ENCODE assay signal across 2 cellular contexts in the genomic region with DNA sequence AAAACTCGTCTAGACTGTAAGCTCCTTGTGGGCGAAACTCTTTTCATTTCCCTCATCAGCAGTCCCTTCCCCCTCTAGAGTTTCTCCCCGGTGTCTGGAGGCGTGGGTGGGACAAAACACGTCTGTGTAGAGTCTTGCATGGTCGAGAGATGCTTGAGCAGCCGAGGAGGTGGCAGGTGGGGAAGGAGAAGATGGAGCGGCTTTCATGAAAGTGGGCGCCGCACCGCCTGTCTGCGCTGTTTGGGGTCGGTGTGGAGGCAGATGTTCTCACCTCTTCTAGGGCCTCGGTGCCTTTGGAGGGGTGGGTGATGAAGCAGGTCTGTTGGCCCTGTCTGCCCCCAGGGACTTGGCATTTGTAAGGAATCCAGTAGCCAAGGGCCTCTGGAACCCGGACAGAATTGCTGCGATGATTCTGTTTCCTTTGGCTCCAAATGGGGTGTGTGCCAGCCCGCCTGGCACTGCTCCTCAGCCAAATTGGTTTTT.
TF ChIP-seq lines count a peak whose summit lies in the region.

No MANE protein-coding gene starts in this region.

TF ChIP-seq in SK-N-SH, 30 proteins besides CTCF, POLR2A, EP300 and RAD21 (continued from another document):
- TF ChIP-seq, protein P1, sequence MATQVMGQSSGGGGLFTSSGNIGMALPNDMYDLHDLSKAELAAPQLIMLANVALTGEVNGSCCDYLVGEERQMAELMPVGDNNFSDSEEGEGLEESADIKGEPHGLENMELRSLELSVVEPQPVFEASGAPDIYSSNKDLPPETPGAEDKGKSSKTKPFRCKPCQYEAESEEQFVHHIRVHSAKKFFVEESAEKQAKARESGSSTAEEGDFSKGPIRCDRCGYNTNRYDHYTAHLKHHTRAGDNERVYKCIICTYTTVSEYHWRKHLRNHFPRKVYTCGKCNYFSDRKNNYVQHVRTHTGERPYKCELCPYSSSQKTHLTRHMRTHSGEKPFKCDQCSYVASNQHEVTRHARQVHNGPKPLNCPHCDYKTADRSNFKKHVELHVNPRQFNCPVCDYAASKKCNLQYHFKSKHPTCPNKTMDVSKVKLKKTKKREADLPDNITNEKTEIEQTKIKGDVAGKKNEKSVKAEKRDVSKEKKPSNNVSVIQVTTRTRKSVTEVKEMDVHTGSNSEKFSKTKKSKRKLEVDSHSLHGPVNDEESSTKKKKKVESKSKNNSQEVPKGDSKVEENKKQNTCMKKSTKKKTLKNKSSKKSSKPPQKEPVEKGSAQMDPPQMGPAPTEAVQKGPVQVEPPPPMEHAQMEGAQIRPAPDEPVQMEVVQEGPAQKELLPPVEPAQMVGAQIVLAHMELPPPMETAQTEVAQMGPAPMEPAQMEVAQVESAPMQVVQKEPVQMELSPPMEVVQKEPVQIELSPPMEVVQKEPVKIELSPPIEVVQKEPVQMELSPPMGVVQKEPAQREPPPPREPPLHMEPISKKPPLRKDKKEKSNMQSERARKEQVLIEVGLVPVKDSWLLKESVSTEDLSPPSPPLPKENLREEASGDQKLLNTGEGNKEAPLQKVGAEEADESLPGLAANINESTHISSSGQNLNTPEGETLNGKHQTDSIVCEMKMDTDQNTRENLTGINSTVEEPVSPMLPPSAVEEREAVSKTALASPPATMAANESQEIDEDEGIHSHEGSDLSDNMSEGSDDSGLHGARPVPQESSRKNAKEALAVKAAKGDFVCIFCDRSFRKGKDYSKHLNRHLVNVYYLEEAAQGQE (IDR thresholded peaks at IDR 0.05; ENCODE audit: low read depth, low read length), result no peak
- TF ChIP-seq USF2 (IDR thresholded peaks at IDR 0.05; ENCODE audit: borderline replicate concordance, low read depth, low read length) (no peak), FOXM1 (IDR thresholded peaks at IDR 0.05; ENCODE audit: low read depth) (no peak), PBX3 (IDR thresholded peaks at IDR 0.05) (no peak), IRF3 (IDR thresholded peaks at IDR 0.05; ENCODE audit: low read depth, low read length) (no peak), CHD2 (IDR thresholded peaks at IDR 0.05; ENCODE audit: low read length, partially characterized antibody) (no peak), SMC3 (IDR thresholded peaks at IDR 0.05; ENCODE audit: low read depth, low read length) (no peak), GATA2 (CRISPR knock-in tag; IDR thresholded peaks at IDR 0.05) (no peak), FOSL2 (IDR thresholded peaks at IDR 0.05; ENCODE audit: borderline replicate concordance, low read depth) (no peak), NRF1 (IDR thresholded peaks at IDR 0.05; ENCODE audit: low read depth, low read length) (no peak), TEAD4 (IDR thresholded peaks at IDR 0.05; ENCODE audit: borderline replicate concordance, insufficient read depth) (no peak), MAX (IDR thresholded peaks at IDR 0.05; ENCODE audit: low read depth) (no peak), MXI1 (IDR thresholded peaks at IDR 0.05; ENCODE audit: low read depth, low read length) (no peak), EZH2phosphoT487 (IDR thresholded peaks at IDR 0.05; ENCODE audit: borderline replicate concordance, low read depth) (no peak), SIN3A (IDR thresholded peaks at IDR 0.05; ENCODE audit: borderline replicate concordance, low read depth, low read length) (no peak), RXRA (IDR thresholded peaks at IDR 0.05; ENCODE audit: borderline replicate concordance, low read depth) (no peak)
- TF ChIP-seq, protein P2, sequence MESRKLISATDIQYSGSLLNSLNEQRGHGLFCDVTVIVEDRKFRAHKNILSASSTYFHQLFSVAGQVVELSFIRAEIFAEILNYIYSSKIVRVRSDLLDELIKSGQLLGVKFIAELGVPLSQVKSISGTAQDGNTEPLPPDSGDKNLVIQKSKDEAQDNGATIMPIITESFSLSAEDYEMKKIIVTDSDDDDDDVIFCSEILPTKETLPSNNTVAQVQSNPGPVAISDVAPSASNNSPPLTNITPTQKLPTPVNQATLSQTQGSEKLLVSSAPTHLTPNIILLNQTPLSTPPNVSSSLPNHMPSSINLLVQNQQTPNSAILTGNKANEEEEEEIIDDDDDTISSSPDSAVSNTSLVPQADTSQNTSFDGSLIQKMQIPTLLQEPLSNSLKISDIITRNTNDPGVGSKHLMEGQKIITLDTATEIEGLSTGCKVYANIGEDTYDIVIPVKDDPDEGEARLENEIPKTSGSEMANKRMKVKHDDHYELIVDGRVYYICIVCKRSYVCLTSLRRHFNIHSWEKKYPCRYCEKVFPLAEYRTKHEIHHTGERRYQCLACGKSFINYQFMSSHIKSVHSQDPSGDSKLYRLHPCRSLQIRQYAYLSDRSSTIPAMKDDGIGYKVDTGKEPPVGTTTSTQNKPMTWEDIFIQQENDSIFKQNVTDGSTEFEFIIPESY (IDR thresholded peaks at IDR 0.05; ENCODE audit: borderline replicate concordance, low read depth), result no peak

TF ChIP-seq in SK-N-SH treated with all-trans-retinoic acid at 6 μM for 48 hours, 23 proteins besides CTCF, POLR2A, EP300 and RAD21 (continued from another document):
- TF ChIP-seq TSHZ2 (CRISPR knock-in tag; IDR thresholded peaks at IDR 0.05) (no peak), SNAI2 (CRISPR knock-in tag; IDR thresholded peaks at IDR 0.05) (no peak), TOX (CRISPR knock-in tag; IDR thresholded peaks at IDR 0.05; ENCODE audit: borderline replicate concordance) (no peak), CSDC2 (CRISPR knock-in tag; IDR thresholded peaks at IDR 0.05) (no peak), RARB (CRISPR knock-in tag; IDR thresholded peaks at IDR 0.05) (no peak)
- TF ChIP-seq, protein P3, sequence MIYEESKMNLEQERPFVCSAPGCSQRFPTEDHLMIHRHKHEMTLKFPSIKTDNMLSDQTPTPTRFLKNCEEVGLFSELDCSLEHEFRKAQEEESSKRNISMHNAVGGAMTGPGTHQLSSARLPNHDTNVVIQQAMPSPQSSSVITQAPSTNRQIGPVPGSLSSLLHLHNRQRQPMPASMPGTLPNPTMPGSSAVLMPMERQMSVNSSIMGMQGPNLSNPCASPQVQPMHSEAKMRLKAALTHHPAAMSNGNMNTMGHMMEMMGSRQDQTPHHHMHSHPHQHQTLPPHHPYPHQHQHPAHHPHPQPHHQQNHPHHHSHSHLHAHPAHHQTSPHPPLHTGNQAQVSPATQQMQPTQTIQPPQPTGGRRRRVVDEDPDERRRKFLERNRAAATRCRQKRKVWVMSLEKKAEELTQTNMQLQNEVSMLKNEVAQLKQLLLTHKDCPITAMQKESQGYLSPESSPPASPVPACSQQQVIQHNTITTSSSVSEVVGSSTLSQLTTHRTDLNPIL (CRISPR knock-in tag; IDR thresholded peaks at IDR 0.05; ENCODE audit: low read depth), result no peak
